8 cellular contexts compared by ENCODE assay signal in genomic region chr17:58351182-58351581, GRCh38. TPM values are rescaled to one million over a fixed set of nuclear protein-coding genes. Genes with fewer than 3 reads are reported as not detected.
DNase-seq lines count a peak whose midpoint lies in the region; ATAC-seq, FAIRE-seq and TF ChIP-seq lines count a peak whose summit lies in the region.

No MANE protein-coding gene starts in this region.

- no peaks in the 10 kb centered on the region for H3K27me3 ChIP-seq in HUES64 (ENCODE audit: insufficient read depth, low read length)
- no peaks in the 10 kb centered on the region for H3K27me3 ChIP-seq in bronchial epithelial cell (ENCODE audit: control insufficient read depth, insufficient read depth, low read length)
- no peaks in the 10 kb centered on the region for H3K27me3 ChIP-seq in mucosa of stomach (ENCODE audit: control insufficient read depth, insufficient read depth, low read length)

- DNase-seq in A549 (ENCODE audit: low read depth in 1 of 2, low spot score in 1 of 2) (no peak), bronchial epithelial cell (ENCODE audit: low read depth) (no peak), epidermal melanocyte (ENCODE audit: insufficient read length, low spot score) (no peak), foreskin melanocyte (no peak), AG20443 (ENCODE audit: low spot score) (no peak)

- no peak for ATAC-seq in A549
- no peak for ATAC-seq in HG03025 (IDR thresholded peaks at IDR 0.05; ENCODE audit: low FRiP score, unreplicated experiment)

- H3K4me3 ChIP-seq in A549, result peak overlapping the region; percentile 83
- peak overlapping the region; percentile 97 for H3K4me3 ChIP-seq in HUES64 (ENCODE audit: low read length)
- peak overlapping the region; percentile 84 for H3K4me3 ChIP-seq in bronchial epithelial cell (ENCODE audit: low read depth, low read length)
- H3K4me3 ChIP-seq in mucosa of stomach (ENCODE audit: low read length), result peak overlapping the region; percentile 94

- H3K36me3 ChIP-seq in HUES64 (ENCODE audit: insufficient read depth, low read length) (peaks cover 39% of the 10 kb centered on the region), bronchial epithelial cell (ENCODE audit: control insufficient read depth, insufficient read depth, low read length) (peaks cover 22% of the 10 kb centered on the region), mucosa of stomach (ENCODE audit: control insufficient read depth, insufficient read depth, low read length) (peaks cover 11% of the 10 kb centered on the region)

- TF ChIP-seq RAD21 in A549 (conservative IDR thresholded peaks at IDR 0.05 in 1 of 2, IDR thresholded peaks at IDR 0.05 in 1 of 2), result no peak

- H3K9me3 ChIP-seq in A549, result no peaks in the 10 kb centered on the region
- no peaks in the 10 kb centered on the region for H3K9me3 ChIP-seq in HUES64 (ENCODE audit: insufficient read depth, low read depth, low read length)
- H3K9me3 ChIP-seq in mucosa of stomach (ENCODE audit: control insufficient read depth, low read length), result no peaks in the 10 kb centered on the region

- FAIRE-seq in A549 (lab: Jason Lieb, UNC), result no peak
- FAIRE-seq in bronchial epithelial cell (lab: Jason Lieb, UNC), result no peak

- WGBS in A549 (ENCODE audit: missing lambda C conversion rate), result 28% methylated on average over 4 of the region's 4 CpGs
- 83% methylated on average over 2 of the region's 4 CpGs for WGBS in HUES64

- H3K27ac ChIP-seq in A549, result peak overlapping the region; percentile 88 to 92; a peak in 5 of 6 replicates
- H3K27ac ChIP-seq in HUES64 (ENCODE audit: low read depth, low read length), result no peak overlapping the region

- no peak for TF ChIP-seq POLR2A in A549 (IDR thresholded peaks at IDR 0.05; ENCODE audit: low read length)

- TF ChIP-seq CTCF in A549 (IDR thresholded peaks at IDR 0.05), result no peak
- no peak for TF ChIP-seq CTCF in bronchial epithelial cell (IDR thresholded peaks at IDR 0.05; ENCODE audit: insufficient read depth, low read length, severe bottlenecking)

- no peak for TF ChIP-seq EP300 in A549 (IDR thresholded peaks at IDR 0.05)

- H3K4me2 ChIP-seq in A549, result peak overlapping the region; percentile 70

- CTCF ChIA-PET in A549 (lab: Yijun Ruan, JAX), result interaction anchor here (0.6 to 4.5 kb wide), 14 partner anchors 7 to 101 kb away, joined by 3 to 34 read pairs (median 4); partner anchors contain the start of gene RNF43

- H3K9ac ChIP-seq in HUES64 (ENCODE audit: low read depth, low read length) (peak overlapping the region; percentile 94; the same call in 1 of the 2 replicates), mucosa of stomach (ENCODE audit: low read length) (peak overlapping the region; percentile 94)

- POLR2A ChIA-PET in A549 (lab: Yijun Ruan, JAX), result interaction anchor here (0.5 to 3.3 kb wide), 11 partner anchors 11 to 82 kb away, joined by 3 to 87 read pairs (median 7); partner anchors contain the start of gene RNF43

- H3K4me1 ChIP-seq in A549 (peaks cover 9% of the 10 kb centered on the region; the same call in 2 of the 3 replicates), HUES64 (ENCODE audit: insufficient read depth, low read length) (peaks cover 13% of the 10 kb centered on the region; the same call in 1 of the 2 replicates), mucosa of stomach (ENCODE audit: control insufficient read depth, insufficient read depth, low read length) (peaks cover 15% of the 10 kb centered on the region)

TF ChIP-seq in A549, 52 proteins besides CTCF, POLR2A, EP300 and RAD21:
- TF ChIP-seq HOXB13 (CRISPR knock-in tag; IDR thresholded peaks at IDR 0.05; ENCODE audit: low read depth) (no peak), KDM5A (IDR thresholded peaks at IDR 0.05) (no peak)

RNA-seq across cellular contexts. Expression of gene SUPT4H1, which starts 0.8 kb away (rescaled TPM):
- polyA plus RNA-seq in A549 (2011; rRNA removed) (241 and 260 TPM in 2 replicates), A549 (2017; fragmentation: RNase III; extraction: RNeasy Plus Mini Kit Qiagen cat#74134 plus additional on column Dnase treatment) (117 to 124 TPM (median 123 TPM) in 3 replicates)
- 112 and 123 TPM in 2 replicates for polyA plus RNA-seq in A549 (2012; cell fraction: cytosol; rRNA removed)
- polyA plus RNA-seq in A549 (2012; cell fraction: nucleus; rRNA removed), result 60.7 and 203 TPM in 2 replicates
- 81.6 and 112 TPM in 2 replicates for polyA minus RNA-seq in A549 (2011; rRNA and poly(A)+ RNA removed)
- polyA plus RNA-seq in HUES64 (2013, experiment 1 of 2), result 73.2 TPM
- polyA plus RNA-seq in HUES64 (2013, experiment 2 of 2), result 79.8 TPM
- 43.1 and 52.1 TPM in 2 replicates for total RNA-seq in bronchial epithelial cell

RNA-seq across cellular contexts. Expression of gene TSPOAP1, which starts 22.6 kb away (rescaled TPM):
- polyA plus RNA-seq in A549 (2011; rRNA removed) (not detected in 2 replicates), A549 (2017; fragmentation: RNase III; extraction: RNeasy Plus Mini Kit Qiagen cat#74134 plus additional on column Dnase treatment) (not detected in 3 replicates)
- polyA plus RNA-seq in A549 (2012; cell fraction: cytosol; rRNA removed), result not detected in 2 replicates
- 0.01 and 0.04 TPM in 2 replicates for polyA plus RNA-seq in A549 (2012; cell fraction: nucleus; rRNA removed)
- not detected in 2 replicates for polyA minus RNA-seq in A549 (2011; rRNA and poly(A)+ RNA removed)
- 9.3 TPM for polyA plus RNA-seq in HUES64 (2013, experiment 1 of 2)
- 12.2 TPM for polyA plus RNA-seq in HUES64 (2013, experiment 2 of 2)
- 0.26 and 0.53 TPM in 2 replicates for total RNA-seq in bronchial epithelial cell
